ENCODE assay signal across 20 cellular contexts in the genomic region with DNA sequence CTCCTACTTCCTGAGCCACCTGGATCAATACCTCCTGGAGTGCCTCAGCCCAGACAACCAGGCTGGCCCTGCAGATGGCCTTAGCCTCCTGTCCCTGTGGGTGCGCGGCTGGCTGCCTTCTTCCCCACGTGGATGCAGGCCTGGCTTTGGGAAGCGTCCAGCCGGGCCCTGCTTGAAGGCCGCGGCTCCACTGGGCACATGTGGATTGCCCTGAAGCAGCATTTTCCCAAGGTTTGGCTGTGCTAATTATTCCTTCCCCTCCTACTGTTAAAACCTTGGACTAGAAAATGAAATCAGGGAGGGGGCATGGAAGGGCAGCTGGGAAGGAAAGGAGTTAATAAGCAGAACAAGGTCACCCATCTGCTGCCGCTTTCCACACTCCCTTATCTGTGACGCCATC.
"Had no signal": no experiment of that assay in that cellular context is flagged by ENCODE, and none has a peak within 500 bp of the region (broad histone marks: within the 10 kb centered on the region; RNA-seq: fewer than 3 reads in every experiment).

No MANE protein-coding gene starts in this region.

- ATAC-seq: effector memory CD8-positive, alpha-beta T cell; left lobe of liver; natural killer cell treated with Interleukin-12 subunit alpha and Interleukin-12 subunit beta and Interleukin-15 and Interleukin-18, amount 100 ng/mL, for 72 hours had no signal

- H3K36me3 ChIP-seq: breast epithelium, stomach, thoracic aorta had no signal

- H3K4me3 ChIP-seq: breast epithelium, stomach, thoracic aorta had no signal

- H3K27me3 ChIP-seq: breast epithelium, stomach had no signal

- FAIRE-seq: islet of Langerhans had no signal

- H3K27ac ChIP-seq: breast epithelium, epithelial cell of prostate, thoracic aorta had no signal

- H3K4me1 ChIP-seq: breast epithelium had no signal

- H3K9me3 ChIP-seq: breast epithelium, stomach, thoracic aorta had no signal

- DNase-seq: activated CD4-positive, alpha-beta T cell treated with anti-CD3 and anti-CD28 coated beads, Interleukin-2, amount 50 U/mL, for 4 hours; activated CD4-positive, CD25-positive, alpha-beta regulatory T cell treated with anti-CD3 and anti-CD28 coated beads, Interleukin-2, amount 50 U/mL, for 72 hours; activated naive CD4-positive, alpha-beta T cell; activated naive CD8-positive, alpha-beta T cell treated with anti-CD3 and anti-CD28 coated beads, Interleukin-2, amount 10 ng/mL, durations not matched to agents 7 days and 5 days; activated T-cell treated with anti-CD3 and anti-CD28 coated beads for 4 hours; anterior cingulate cortex; dermis blood vessel endothelial cell; effector memory CD8-positive, alpha-beta T cell; foreskin melanocyte; head of caudate nucleus; mammary epithelial cell; stimulated activated CD4-positive, alpha-beta T cell treated with anti-CD3 and anti-CD28 coated beads, Interleukin-12 subunit alpha, Interleukin-12 subunit beta, amount 100 ng/mL, for 4 hours; stimulated activated CD4-positive, alpha-beta T cell treated with anti-CD3 and anti-CD28 coated beads, Interleukin-2, amount 100 ng/mL, for 24 hours; stomach had no signal
